In genomic region chr2:241788572-241788971, GRCh38 we compare ENCODE assay signal across 12 cellular contexts. TPM values are rescaled to one million over a fixed set of nuclear protein-coding genes. Genes with fewer than 3 reads are reported as not detected.
A peak's percentile ranks its signal among the peaks of the same experiment; 100 is the strongest.
DNase-seq lines count a peak whose midpoint lies in the region; ATAC-seq and TF ChIP-seq lines count a peak whose summit lies in the region.
"Had no signal": no experiment of that assay in that cellular context is flagged by ENCODE, and none has a peak within 500 bp of the region (broad histone marks: within the 10 kb centered on the region; RNA-seq: fewer than 3 reads in every experiment).

No MANE protein-coding gene starts in this region.

- TF ChIP-seq POLR2A in NB4 (IDR thresholded peaks at IDR 0.05; ENCODE audit: extremely low read depth, insufficient read length) (no peak), suprapubic skin (IDR thresholded peaks at IDR 0.05) (no peak)

- H3K4me1 ChIP-seq in suprapubic skin = no peaks in the 10 kb centered on the region

- no peak overlapping the region for H3K4me3 ChIP-seq in NB4 (ENCODE audit: low read depth, low read length)
- H3K4me3 ChIP-seq in suprapubic skin = no peak overlapping the region

- H3K36me3 Mint-ChIP-seq in activated naive CD4-positive, alpha-beta T cell treated with anti-CD3 and anti-CD28 coated beads, Interleukin-2, amount 10 ng/mL, durations not matched to agents 7 days and 5 days = no peaks in the 10 kb centered on the region

- H3K36me3 ChIP-seq in suprapubic skin = no peaks in the 10 kb centered on the region

- peaks cover 5% of the 10 kb centered on the region for H3K27me3 Mint-ChIP-seq in activated naive CD4-positive, alpha-beta T cell treated with anti-CD3 and anti-CD28 coated beads, Interleukin-2, amount 10 ng/mL, durations not matched to agents 7 days and 5 days

- no peak overlapping the region for H3K4me3 Mint-ChIP-seq in activated naive CD4-positive, alpha-beta T cell treated with anti-CD3 and anti-CD28 coated beads, Interleukin-2, amount 10 ng/mL, durations not matched to agents 7 days and 5 days

- peaks cover 28% of the 10 kb centered on the region for H3K9me3 Mint-ChIP-seq in activated naive CD4-positive, alpha-beta T cell treated with anti-CD3 and anti-CD28 coated beads, Interleukin-2, amount 10 ng/mL, durations not matched to agents 7 days and 5 days

- CTCF ChIA-PET in activated naive CD4-positive, alpha-beta T cell treated with anti-CD3 and anti-CD28 coated beads, Interleukin-2, amount 10 ng/mL, durations not matched to agents 7 days and 5 days (lab: Charles Lee) = no interaction called here

- no peaks in the 10 kb centered on the region for H3K27me3 ChIP-seq in suprapubic skin

- DNase-seq in NB4 (ENCODE audit: low read depth) (peak; percentile 57), COLO829 (ENCODE audit: low spot score) (no peak), DMS153 (lab: John Stamatoyannopoulos, UW) (no peak), suprapubic skin (ENCODE audit: low spot score in 2 of 2) (no peak)
- peak; percentile 21 for DNase-seq in activated naive CD4-positive, alpha-beta T cell treated with anti-CD3 and anti-CD28 coated beads, Interleukin-2, amount 10 ng/mL, durations not matched to agents 7 days and 5 days
- DNase-seq in stimulated activated CD4-positive, alpha-beta T cell treated with anti-CD3 and anti-CD28 coated beads, TNF-alpha, amount 100 ng/mL, for 24 hours (ENCODE audit: low read depth in 3 of 3) = peak; percentile 22 to 49 (median 42)
- DNase-seq: GDM1, left ventricle myocardium superior had no signal

- ATAC-seq in GM18861 (IDR thresholded peaks at IDR 0.05; ENCODE audit: unreplicated experiment) (peak; percentile 70), HG02610 (IDR thresholded peaks at IDR 0.05; ENCODE audit: unreplicated experiment) (no peak)
- ATAC-seq: left ventricle myocardium superior had no signal

- 29% methylated on average over 3 of the region's 3 CpGs for WGBS in suprapubic skin

- H3K27ac ChIP-seq in suprapubic skin = no peak overlapping the region

- no peak for TF ChIP-seq CTCF in NB4 (IDR thresholded peaks at IDR 0.05; ENCODE audit: low read depth, low read length)
- TF ChIP-seq CTCF in suprapubic skin (IDR thresholded peaks at IDR 0.05) = no peak

- H3K9me3 ChIP-seq in suprapubic skin = no peaks in the 10 kb centered on the region

- peak overlapping the region; percentile 7 for H3K27ac Mint-ChIP-seq in activated naive CD4-positive, alpha-beta T cell treated with anti-CD3 and anti-CD28 coated beads, Interleukin-2, amount 10 ng/mL, durations not matched to agents 7 days and 5 days

- no peak for TF ChIP-seq EP300 in suprapubic skin (IDR thresholded peaks at IDR 0.05)

- H3K4me1 Mint-ChIP-seq in activated naive CD4-positive, alpha-beta T cell treated with anti-CD3 and anti-CD28 coated beads, Interleukin-2, amount 10 ng/mL, durations not matched to agents 7 days and 5 days = peaks cover 8% of the 10 kb centered on the region

RNA-seq across cellular contexts. Expression of gene GAL3ST2, which starts 11.9 kb away (rescaled TPM):
- total RNA-seq in suprapubic skin = not detected
- total RNA-seq: left ventricle myocardium superior, skeletal muscle tissue had no signal

RNA-seq across cellular contexts. Expression of gene NEU4, which starts 20.4 kb away (rescaled TPM):
- under 1 TPM in 2 of 4 donors, not detected in 2; 0.21 to 0.70 TPM for total RNA-seq in suprapubic skin
- total RNA-seq: fibroblast of lung had no signal

RNA-seq across cellular contexts. Expression of gene D2HGDH, which starts 54.1 kb away (rescaled TPM):
- total RNA-seq in suprapubic skin = 100 to 1,000 TPM in 1 of 4 donors, 10 to 100 TPM in 3; 37.7 to 160 (median 62.2) TPM

Comparison
In these comparisons a context has a peak if more than half of its experiments do, and no peak if none do; other contexts are left out.
1. DNase-seq: peak in NB4 (single experiment), activated naive CD4-positive, alpha-beta T cell treated with anti-CD3 and anti-CD28 coated beads, Interleukin-2, amount 10 ng/mL, durations not matched to agents 7 days and 5 days (single experiment) and stimulated activated CD4-positive, alpha-beta T cell treated with anti-CD3 and anti-CD28 coated beads, TNF-alpha, amount 100 ng/mL, for 24 hours (3 of 3); none in COLO829 (single experiment), DMS153 (single experiment) and suprapubic skin (0 of 2).